Comparison of ENCODE assay signal across 33 cellular contexts in genomic region chr1:157478030-157478429, GRCh38.
"Had no signal": no experiment of that assay in that cellular context is flagged by ENCODE, and none has a peak within 500 bp of the region (broad histone marks: within the 10 kb centered on the region; RNA-seq: fewer than 3 reads in every experiment).

No MANE protein-coding gene starts in this region.

- DNase-seq: Karpas-422, Kasumi-1, MM.1S, MV-4-11, NCI-H1048, NCI-H1092, NCI-H1092 treated with DMSO at 0.1 percent for 48 hours, NCI-H1105, NCI-H1105 treated with DMSO at 0.1 percent for 48 hours, NCI-H1417, NCI-H1417 treated with DMSO at 0.1 percent for 48 hours, NCI-H1436, NCI-H1436 treated with DMSO at 0.1 percent for 48 hours, NCI-H146, NCI-H1694, NCI-H1694 treated with DMSO at 0.1 percent for 48 hours, NCI-H187, NCI-H187 treated with DMSO at 0.1 percent for 48 hours, NCI-H1930, NCI-H2029, NCI-H2029 treated with DMSO at 0.1 percent for 48 hours, NCI-H2081, NCI-H2081 treated with DMSO at 0.1 percent for 48 hours, NCI-H2107, NCI-H2171, NCI-H2171 treated with DMSO at 0.1 percent for 48 hours, NCI-H2227 treated with DMSO at 0.1 percent for 48 hours, NCI-H226, NCI-H345, NCI-H446 treated with DMSO at 0.1 percent for 48 hours, NCI-H510A, NCI-H510A treated with DMSO at 0.1 percent for 48 hours had no signal

- H3K4me3 ChIP-seq: MG63 had no signal

- H3K36me3 ChIP-seq: MG63 had no signal

- H3K9me3 ChIP-seq: MG63 had no signal
